In the genomic region with DNA sequence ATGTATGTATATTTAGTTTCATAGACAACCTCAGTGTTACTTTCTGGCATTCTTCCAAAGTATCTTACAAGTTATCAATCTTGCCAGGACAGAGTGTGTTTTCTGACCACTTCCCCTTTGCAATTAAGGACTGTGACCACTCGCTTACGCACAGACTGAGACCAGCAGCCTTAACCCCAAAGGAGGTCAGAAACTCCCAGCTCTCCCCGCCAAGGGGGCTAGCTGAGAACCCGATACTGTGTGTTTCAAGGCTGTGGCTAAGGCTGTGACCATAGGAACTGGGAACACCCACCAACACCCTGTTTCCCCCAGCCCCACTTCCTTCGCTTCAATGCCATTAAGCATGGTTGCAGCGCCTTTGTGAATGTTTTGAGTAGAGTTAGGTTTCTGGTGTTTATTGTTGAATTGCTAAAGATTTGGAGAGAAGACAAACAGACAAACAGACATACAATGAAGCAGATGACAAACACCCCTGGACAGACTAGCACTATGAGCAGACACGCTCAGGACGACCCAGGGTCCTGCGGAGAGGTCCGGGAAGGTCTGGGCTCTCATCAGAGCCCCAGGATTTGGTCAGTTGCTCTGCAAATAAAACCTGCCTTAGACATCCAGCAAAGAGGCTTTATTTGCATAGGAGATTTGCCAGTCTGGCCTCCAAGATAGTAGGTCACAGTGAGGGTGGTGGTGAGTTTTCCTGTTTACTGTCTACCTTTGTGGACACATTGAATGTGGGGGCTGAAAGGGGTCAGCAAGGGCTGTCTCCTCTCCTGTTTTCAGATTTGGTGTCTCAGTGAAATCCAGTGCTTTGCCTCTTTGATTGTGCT, we compare ENCODE assay signal across 8 cellular contexts. TPM values are rescaled to one million over a fixed set of nuclear protein-coding genes. Genes with fewer than 3 reads are reported as not detected.
A peak's percentile ranks its signal among the peaks of the same experiment; 100 is the strongest.
DNase-seq lines count a peak whose midpoint lies in the region; ATAC-seq and TF ChIP-seq lines count a peak whose summit lies in the region.

No MANE protein-coding gene starts in this region.

- DNase-seq in GM12864 (ENCODE audit: low read depth) = peak; percentile 86
- peak; percentile 60 for DNase-seq in KG1 (lab: John Stamatoyannopoulos, UW)
- DNase-seq in superior temporal gyrus (ENCODE audit: extremely low spot score) = no peak
- DNase-seq in A673 (ENCODE audit: low spot score) = no peak
- no peak for DNase-seq in cortex of kidney (lab: John Stamatoyannopoulos, UW)
- no peak for DNase-seq in DMS 273 treated with DMSO at 0.1 percent for 48 hours (lab: John Stamatoyannopoulos, UW)

- TF ChIP-seq CTCF in GM12864 (IDR thresholded peaks at IDR 0.05; ENCODE audit: low read depth, low read length, missing control alignments) (no peak), A673 (conservative IDR thresholded peaks at IDR 0.05; ENCODE audit: low read depth, low read length) (no peak)

- H3K27ac ChIP-seq in A673 (ENCODE audit: low read depth, low read length, poor library complexity, severe bottlenecking) = no peak overlapping the region

- CTCF ChIA-PET in A673 (lab: Charles Lee) = no interaction called here

- no peaks in the 10 kb centered on the region for H3K4me1 ChIP-seq in A673 (ENCODE audit: insufficient read depth, low read length, poor library complexity, severe bottlenecking)

- intact Hi-C loops in A673 (cut with micrococcal nuclease; ENCODE audit: unreplicated experiment) = no loop called here

- BruUV-seq in A673 (replicated peaks; lab: Mats Ljungman, UMichigan) = no TSS peak

- H3K27me3 ChIP-seq in A673 (replicated peaks; ENCODE audit: insufficient read depth, low read depth, low read length, poor library complexity) = no peaks in the 10 kb centered on the region

- H3K36me3 ChIP-seq in A673 (ENCODE audit: insufficient read depth, low read length, poor library complexity, severe bottlenecking) = no peaks in the 10 kb centered on the region

- POLR2A ChIA-PET in A673 (lab: Charles Lee; ENCODE audit: low non-redundant PET) = no interaction called here

- no peaks in the 10 kb centered on the region for H3K9me3 ChIP-seq in A673 (ENCODE audit: low read depth, low read length, poor library complexity, severe bottlenecking)

- ATAC-seq in GM21529 (IDR thresholded peaks at IDR 0.05; ENCODE audit: unreplicated experiment) (peak; percentile 96), esophagus mucosa (peak; percentile 36)

- H3K4me3 ChIP-seq in GM12864 (ENCODE audit: low read depth, low read length) = peak overlapping the region; percentile 9; the same call in 1 of the 2 replicates
- H3K4me3 ChIP-seq in A673 (ENCODE audit: low read depth, low read length, poor library complexity, severe bottlenecking) = no peak overlapping the region

RNA-seq across cellular contexts. Expression of a gene that starts 25.0 kb away (rescaled TPM):
- total RNA-seq in esophagus mucosa = 0.20 TPM
- not detected in 2 replicates for total RNA-seq in A673 (2021)

Comparison
In these comparisons a context has a peak if more than half of its experiments do, and no peak if none do; other contexts are left out.
1. DNase-seq: peak in GM12864 (single experiment) and KG1 (single experiment); none in superior temporal gyrus (single experiment), A673 (single experiment), cortex of kidney (single experiment) and DMS 273 treated with DMSO at 0.1 percent for 48 hours (single experiment).